Comparison of ENCODE assay signal across 22 cellular contexts in the genomic region with DNA sequence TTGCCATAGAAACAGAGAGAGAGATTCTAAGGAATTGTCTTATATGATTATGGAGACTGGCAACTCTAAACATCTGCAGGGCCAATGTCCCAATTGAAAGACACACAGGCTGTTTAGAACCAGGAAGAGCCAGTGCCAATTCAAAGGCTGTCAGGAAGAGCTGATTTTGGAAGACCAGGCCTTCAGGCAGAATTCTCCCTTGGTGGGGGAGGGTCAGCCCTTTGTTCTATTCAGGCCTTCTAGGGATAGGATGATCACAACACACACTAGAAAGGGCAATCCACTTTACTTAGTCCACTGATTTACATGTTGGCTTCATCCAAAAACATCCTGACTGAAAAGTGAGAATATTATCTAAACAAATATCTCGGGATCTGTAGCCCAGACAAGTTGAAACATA.
"Had no signal": no experiment of that assay in that cellular context is flagged by ENCODE, and none has a peak within 500 bp of the region (broad histone marks: within the 10 kb centered on the region; RNA-seq: fewer than 3 reads in every experiment).

No MANE protein-coding gene starts in this region.

- H3K4me3 ChIP-seq: heart left ventricle, left ventricle myocardium inferior, lower lobe of right lung, right atrium auricular region, sigmoid colon, skin epidermis, thoracic aorta, transverse colon had no signal

- H3K4me1 ChIP-seq: left ventricle myocardium inferior, lower lobe of right lung, right atrium auricular region, transverse colon had no signal

- H3K27me3 ChIP-seq: heart left ventricle, right atrium auricular region, sigmoid colon, transverse colon had no signal

- H3K36me3 ChIP-seq: heart left ventricle, left ventricle myocardium inferior, lower lobe of right lung, right atrium auricular region, sigmoid colon, thoracic aorta, transverse colon had no signal

- DNase-seq: cerebellar nuclear complex; dermis blood vessel endothelial cell; effector CD4-positive, alpha-beta T cell; endodermal cell; heart left ventricle; hippocampal formation; immature natural killer cell; kidney; left cardiac atrium; left ventricle myocardium inferior; lower lobe of right lung; naive B cell; posterior cingulate gyrus; sigmoid colon; stimulated activated CD4-positive, alpha-beta T cell treated with anti-CD3 and anti-CD28 coated beads, Interleukin-2, amount 100 ng/mL, for 24 hours; stimulated activated CD4-positive, alpha-beta T cell treated with anti-CD3 and anti-CD28 coated beads, Interleukin-4, amount 100 ng/mL, for 4 hours; stimulated activated naive B cell treated with anti-CD40 and anti-IgM and Interleukin-4, amounts not matched to agents 10 μg/mL and 1 μg/mL and 100 μg/mL, for 72 hours; stimulated activated naive CD8-positive, alpha-beta T cell treated with anti-CD3 and anti-CD28 coated beads, Interleukin-15, amount 100 ng/mL, for 72 hours; transverse colon had no signal

- ATAC-seq: heart left ventricle; left cardiac atrium; lower lobe of right lung; stimulated activated naive B cell treated with anti-CD40 and anti-IgM and Interleukin-4, amounts not matched to agents 10 μg/mL and 1 μg/mL and 100 μg/mL, for 72 hours; stimulated activated naive CD8-positive, alpha-beta T cell treated with anti-CD3 and anti-CD28 coated beads, Interleukin-15, amount 100 ng/mL, for 72 hours had no signal

- H3K27ac ChIP-seq: heart left ventricle, left ventricle myocardium inferior, lower lobe of right lung, right atrium auricular region, sigmoid colon, skin epidermis, thoracic aorta, transverse colon had no signal
